27 cellular contexts compared by ENCODE assay signal in genomic region chr10:113740850-113741249, GRCh38. TPM values are rescaled to one million over a fixed set of nuclear protein-coding genes. Genes with fewer than 3 reads are reported as not detected.
DNase-seq lines count a peak whose midpoint lies in the region; ATAC-seq and TF ChIP-seq lines count a peak whose summit lies in the region.
"Had no signal": no experiment of that assay in that cellular context is flagged by ENCODE, and none has a peak within 500 bp of the region (broad histone marks: within the 10 kb centered on the region; RNA-seq: fewer than 3 reads in every experiment).

No MANE protein-coding gene starts in this region.

- H3K4me1 ChIP-seq in body of pancreas (peaks cover 25% of the 10 kb centered on the region), left lung (peaks cover 0 to 6% of the 10 kb centered on the region in 2 donors), lung (ENCODE audit: control insufficient read depth in 2 of 2, insufficient read depth in 2 of 2, low read length in 2 of 2) (peaks cover 0 to 2% of the 10 kb centered on the region in 2 donors)

- ATAC-seq in body of pancreas (no peak), left lung (peak; percentile 60), lung (ENCODE audit: insufficient read depth, low FRiP score) (no peak)
- ATAC-seq: A549; CD8-positive, alpha-beta T cell; GM12878 had no signal

- H3K4me3 ChIP-seq in body of pancreas (no peak overlapping the region), left lung (no peak overlapping the region), lung (no peak overlapping the region)
- H3K4me3 ChIP-seq: A549; BLaER1 treated with 17β-estradiol and CSF1 and Interleukin-3, amounts not matched to agents 10 nM and 100 nM; GM12878 had no signal

- no peak for TF ChIP-seq POLR2A in body of pancreas (IDR thresholded peaks at IDR 0.05)

- H3K27ac ChIP-seq in body of pancreas, result peak overlapping the region in 3 of 4 donors; percentile 72 to 83 (median 77)
- H3K27ac ChIP-seq in left lung, result no peak overlapping the region
- H3K27ac ChIP-seq in lung (ENCODE audit: low read depth in 1 of 2, low read length in 1 of 2), result no peak overlapping the region
- H3K27ac ChIP-seq: 22Rv1; A549; BLaER1 treated with 17β-estradiol and CSF1 and Interleukin-3, amounts not matched to agents 10 nM and 100 nM; C4-2B had no signal

- WGBS in body of pancreas, 2 donors, result 83 to 87% methylated on average over 3 of the region's 3 CpGs
- WGBS in lung, 2 donors, result 73 to 93% methylated on average over 3 of the region's 3 CpGs

- no peaks in the 10 kb centered on the region for H3K36me3 Mint-ChIP-seq in mesothelial cell of epicardium
- H3K36me3 Mint-ChIP-seq: CD8-positive, alpha-beta T cell had no signal

- intact Hi-C loops in body of pancreas (cut with DNase I), result no loop called here
- intact Hi-C loops in left lung (cut with DNase I), result no loop called here

- no peak overlapping the region for H3K27ac Mint-ChIP-seq in mesothelial cell of epicardium
- H3K27ac Mint-ChIP-seq: B cell; CD4-positive, alpha-beta T cell; CD8-positive, alpha-beta T cell had no signal

- H3K4me1 Mint-ChIP-seq in mesothelial cell of epicardium, result no peaks in the 10 kb centered on the region
- H3K4me1 Mint-ChIP-seq: B cell had no signal

- no peaks in the 10 kb centered on the region for H3K36me3 ChIP-seq in body of pancreas (replicated peaks in 1 of 2; ENCODE audit: insufficient read depth in 1 of 2, low read depth in 2 of 2)
- H3K36me3 ChIP-seq in left lung, result no peaks in the 10 kb centered on the region
- H3K36me3 ChIP-seq in lung (ENCODE audit: control insufficient read depth in 2 of 2, insufficient read depth in 2 of 2, low read length in 2 of 2), result no peaks in the 10 kb centered on the region
- H3K36me3 ChIP-seq: BLaER1 treated with 17β-estradiol and CSF1 and Interleukin-3, amounts not matched to agents 10 nM and 100 nM had no signal

- no peaks in the 10 kb centered on the region for H3K9me3 ChIP-seq in body of pancreas
- H3K9me3 ChIP-seq in left lung, result no peaks in the 10 kb centered on the region
- no peaks in the 10 kb centered on the region for H3K9me3 ChIP-seq in lung (ENCODE audit: control insufficient read depth in 2 of 2, insufficient read depth in 1 of 2, low read length in 1 of 2)
- H3K9me3 ChIP-seq: A549; BLaER1 treated with 17β-estradiol and CSF1 and Interleukin-3, amounts not matched to agents 10 nM and 100 nM had no signal

- H3K27me3 ChIP-seq in body of pancreas (no peaks in the 10 kb centered on the region), left lung (no peaks in the 10 kb centered on the region), lung (ENCODE audit: control insufficient read depth, insufficient read depth) (no peaks in the 10 kb centered on the region)
- H3K27me3 ChIP-seq: BLaER1 treated with 17β-estradiol and CSF1 and Interleukin-3, amounts not matched to agents 10 nM and 100 nM had no signal

- H3K9me3 Mint-ChIP-seq in mesothelial cell of epicardium, result peaks cover 3% of the 10 kb centered on the region
- H3K9me3 Mint-ChIP-seq: CD4-positive, alpha-beta T cell; CD8-positive, alpha-beta T cell had no signal

- DNase-seq in body of pancreas (no peak), left lung (peak in 1 of 2 donors; percentile 51), lung (ENCODE audit: low spot score) (peak; percentile 48), mesothelial cell of epicardium (ENCODE audit: low spot score in 2 of 2, unreplicated experiment in 2 of 2) (no peak), SHP77 treated with DMSO at 0.1 percent for 48 hours (lab: John Stamatoyannopoulos, UW) (no peak)
- no peak for DNase-seq in activated naive CD4-positive, alpha-beta T cell (lab: John Stamatoyannopoulos, UW)
- DNase-seq: AML-193; CD4-positive, alpha-beta T cell; CD8-positive, alpha-beta T cell; COR-L47; DMS 273 treated with DMSO at 0.1 percent for 48 hours; DMS153; DMS53; DMS79; DND-41; EL; GDM1 had no signal

- TF ChIP-seq CTCF in body of pancreas (IDR thresholded peaks at IDR 0.05) (no peak), left lung (IDR thresholded peaks at IDR 0.05) (no peak), lung (IDR thresholded peaks at IDR 0.05; ENCODE audit: control extremely low read depth, extremely low read depth) (no peak), mesothelial cell of epicardium (IDR thresholded peaks at IDR 0.05; ENCODE audit: unreplicated experiment) (no peak)

- no peak overlapping the region for H3K4me3 Mint-ChIP-seq in mesothelial cell of epicardium
- H3K4me3 Mint-ChIP-seq: B cell; CD4-positive, alpha-beta T cell; CD8-positive, alpha-beta T cell had no signal

- H3K27me3 Mint-ChIP-seq in mesothelial cell of epicardium (ENCODE audit: low read depth), result peaks cover 24% of the 10 kb centered on the region

RNA-seq across cellular contexts. Expression of gene PLEKHS1, which starts 10.6 kb away (rescaled TPM):
- 1 to 10 TPM; 6.2 to 7.6 TPM for total RNA-seq in body of pancreas
- total RNA-seq in left lung, result 1 to 10 TPM in 1 of 2 donors, not detected in 1; 4.7 TPM
- total RNA-seq in lung, result 10 to 100 TPM; 11.6 to 21.9 TPM
- 1 to 10 TPM; 4.2 to 9.3 TPM for polyA plus RNA-seq in lung
- total RNA-seq in mesothelial cell of epicardium, result not detected in 3 replicates
- total RNA-seq: A172; B cell; CD8-positive, alpha-beta T cell; Daoy; G401; GM12878 had no signal
- polyA plus RNA-seq: BJ had no signal

Comparison
In these comparisons a context has a peak if more than half of its experiments do, and no peak if none do; other contexts are left out.
1. H3K27ac ChIP-seq: peak in body of pancreas (3 of 4); none in left lung (0 of 2) and lung (0 of 2).